Comparison of ENCODE assay signal across 23 cellular contexts in genomic region chr5:160231789-160232342, GRCh38. TPM values are rescaled to one million over a fixed set of nuclear protein-coding genes. Genes with fewer than 3 reads are reported as not detected.
A peak's percentile ranks its signal among the peaks of the same experiment; 100 is the strongest.
DNase-seq lines count a peak whose midpoint lies in the region; ATAC-seq, FAIRE-seq and TF ChIP-seq lines count a peak whose summit lies in the region.
"Had no signal": no experiment of that assay in that cellular context is flagged by ENCODE, and none has a peak within 500 bp of the region (broad histone marks: within the 10 kb centered on the region; RNA-seq: fewer than 3 reads in every experiment).

No MANE protein-coding gene starts in this region.

- no peak for TF ChIP-seq POLR2A in K562 (conservative IDR thresholded peaks at IDR 0.05)

- intact Hi-C loops in K562 (cut with micrococcal nuclease) (no loop called here), lower lobe of right lung (cut with DNase I) (no loop called here)

- DNase-seq in A172 (ENCODE audit: low spot score) (peak; percentile 11), K562 (ENCODE audit: extremely low read depth in 1 of 4, low spot score in 3 of 4) (no peak), GM13976 (ENCODE audit: low spot score) (no peak), hepatocyte (ENCODE audit: low spot score) (no peak), NCI-H69 (lab: John Stamatoyannopoulos, UW) (no peak), lower lobe of right lung (no peak)
- DNase-seq: activated CD4-positive, alpha-beta T cell treated with anti-CD3 and anti-CD28 coated beads for 48 hours; activated gamma-delta T cell; DMS153; foreskin melanocyte; left colon; MM.1S; NCI-H187 treated with DMSO at 0.1 percent for 48 hours; NCI-H446 treated with DMSO at 0.1 percent for 48 hours; occipital lobe; stimulated activated naive CD8-positive, alpha-beta T cell treated with anti-CD3 and anti-CD28 coated beads, Interleukin-15, Interleukin-2, amounts not matched to agents 100 U/mL and 50 U/mL, for 24 hours; uterus had no signal

- no peaks in the 10 kb centered on the region for H3K9me3 ChIP-seq in K562 (replicated peaks; ENCODE audit: control insufficient read depth, insufficient read depth, low read depth, low read length)
- H3K9me3 ChIP-seq in hepatocyte (ENCODE audit: low read depth), result no peaks in the 10 kb centered on the region
- H3K9me3 ChIP-seq in lower lobe of right lung, result no peaks in the 10 kb centered on the region
- H3K9me3 ChIP-seq: ascending aorta, uterus had no signal

- H3K27ac ChIP-seq in K562 (ENCODE audit: extremely low read depth, low read depth, low read length), result no peak overlapping the region
- no peak overlapping the region for H3K27ac ChIP-seq in hepatocyte
- H3K27ac ChIP-seq in lower lobe of right lung, result no peak overlapping the region
- H3K27ac ChIP-seq: C4-2B, uterus had no signal

- H3K4me1 ChIP-seq in K562 (replicated peaks in 1 of 2; ENCODE audit: control insufficient read depth in 2 of 2, insufficient read depth in 2 of 2, low read length in 2 of 2), result no peaks in the 10 kb centered on the region; a peak in 1 of 5 replicates
- H3K4me1 ChIP-seq in hepatocyte (ENCODE audit: insufficient read depth), result no peaks in the 10 kb centered on the region
- H3K4me1 ChIP-seq in lower lobe of right lung, result no peaks in the 10 kb centered on the region
- H3K4me1 ChIP-seq: ascending aorta, uterus had no signal

- ATAC-seq in GM19463 (IDR thresholded peaks at IDR 0.05; ENCODE audit: unreplicated experiment) (peak; percentile 41), HG03378 (IDR thresholded peaks at IDR 0.05; ENCODE audit: unreplicated experiment) (peak; percentile 38), K562 (no peak), lower lobe of right lung (no peak)
- ATAC-seq: left colon; stimulated activated naive CD8-positive, alpha-beta T cell treated with anti-CD3 and anti-CD28 coated beads, Interleukin-15, Interleukin-2, amounts not matched to agents 100 U/mL and 50 U/mL, for 24 hours had no signal

- no peaks in the 10 kb centered on the region for H4K20me1 ChIP-seq in K562 (replicated peaks; ENCODE audit: control insufficient read depth, insufficient read depth, low read length)
- no peaks in the 10 kb centered on the region for H4K20me1 ChIP-seq in hepatocyte (ENCODE audit: insufficient read depth, poor library complexity, severe bottlenecking)

- TF ChIP-seq RAD21 in K562 (CRISPR knock-in tag; conservative IDR thresholded peaks at IDR 0.05 in 1 of 2, IDR thresholded peaks at IDR 0.05 in 1 of 2), result no peak

- BruUV-seq in K562 (replicated peaks; lab: Mats Ljungman, UMichigan), result no TSS peak

- H3K27me3 ChIP-seq in K562 (ENCODE audit: control insufficient read depth in 2 of 2, insufficient read depth in 2 of 2, low read length in 2 of 2), result peaks cover 8 to 20% of the 10 kb centered on the region in 2 experiments
- no peaks in the 10 kb centered on the region for H3K27me3 ChIP-seq in hepatocyte
- no peaks in the 10 kb centered on the region for H3K27me3 ChIP-seq in lower lobe of right lung (ENCODE audit: low read depth)
- H3K27me3 ChIP-seq: ascending aorta, uterus had no signal

- no peak overlapping the region for H3K9ac ChIP-seq in K562 (ENCODE audit: insufficient read depth in 1 of 2, low read depth in 2 of 2, low read length in 2 of 2)

- TF ChIP-seq CTCF in K562 (IDR thresholded peaks at IDR 0.05 in 2 of 3, conservative IDR thresholded peaks at IDR 0.05 in 1 of 3; ENCODE audit: insufficient read depth in 2 of 3, low read depth in 1 of 3, low read length in 3 of 3) (no peak), GM13976 (IDR thresholded peaks at IDR 0.05; ENCODE audit: borderline replicate concordance, control extremely low read depth, extremely low read depth, insufficient read depth, missing control alignments) (no peak), hepatocyte (IDR thresholded peaks at IDR 0.05; ENCODE audit: poor library complexity) (no peak), lower lobe of right lung (IDR thresholded peaks at IDR 0.05) (no peak)

- H3K4me3 ChIP-seq in K562 (no peak overlapping the region), hepatocyte (no peak overlapping the region), lower lobe of right lung (no peak overlapping the region)
- H3K4me3 ChIP-seq: ascending aorta, uterus had no signal

- H3K4me2 ChIP-seq in K562 (ENCODE audit: insufficient read depth, low read length) (no peak overlapping the region), hepatocyte (no peak overlapping the region)

- H3K9me1 ChIP-seq in K562 (ENCODE audit: control insufficient read depth, insufficient read depth, low read length), result no peaks in the 10 kb centered on the region

- no peaks in the 10 kb centered on the region for H3K36me3 ChIP-seq in K562 (ENCODE audit: control insufficient read depth, insufficient read depth, low read length)
- H3K36me3 ChIP-seq in hepatocyte (replicated peaks; ENCODE audit: insufficient read depth, low read depth), result no peaks in the 10 kb centered on the region
- no peaks in the 10 kb centered on the region for H3K36me3 ChIP-seq in lower lobe of right lung
- H3K36me3 ChIP-seq: ascending aorta, uterus had no signal

- H3K9me2 ChIP-seq in hepatocyte (replicated peaks; ENCODE audit: insufficient read depth), result no peaks in the 10 kb centered on the region

- H2AFZ ChIP-seq in K562 (ENCODE audit: low read depth, low read length) (0 out of 2 replicates have a peak overlapping the region, but pooled peaks have one; percentile 2), hepatocyte (no peak overlapping the region)

- H3K79me2 ChIP-seq in K562 (ENCODE audit: control insufficient read depth, insufficient read depth, low read length) (no peaks in the 10 kb centered on the region), hepatocyte (no peaks in the 10 kb centered on the region)

- POLR2A ChIA-PET in K562 (lab: Yijun Ruan, JAX), result interaction anchor here (0.8 to 0.9 kb wide), 3 partner anchors 9 to 14 kb away, joined by 3 read pairs; no protein-coding TSS in a partner anchor

- no peak for TF ChIP-seq EP300 in K562 (IDR thresholded peaks at IDR 0.05; ENCODE audit: low read length)

- FAIRE-seq in K562 (lab: Jason Lieb, UNC), result no peak
- FAIRE-seq: GM18507 had no signal

- in situ Hi-C loops in K562 (cut with MboI), result no loop called here
- in situ Hi-C loops in GM13976 (cut with MboI; ENCODE audit: low sequenced_read_pairs, unreplicated experiment), result no loop called here

- CTCF ChIA-PET in K562 (lab: Yijun Ruan, JAX; ENCODE audit: low intra/inter-chr PET ratio), result no interaction called here

- 51% methylated on average over 10 of the region's 10 CpGs for WGBS in K562 (ENCODE audit: insufficient coverage, low coverage, missing lambda C conversion rate)
- 93% methylated on average over 10 of the region's 10 CpGs for WGBS in hepatocyte (ENCODE audit: low lambda C conversion rate, missing lambda C conversion rate)

TF ChIP-seq in K562, 482 proteins besides CTCF, POLR2A, EP300 and RAD21 (continues in another document):
- TF ChIP-seq TBP (optimal IDR thresholded peaks at IDR 0.05; ENCODE audit: low read depth, low read length), result no peak
- TF ChIP-seq THRAP3 (IDR thresholded peaks at IDR 0.05; ENCODE audit: borderline replicate concordance), result no peak
- TF ChIP-seq ARID3B (CRISPR knock-in tag; IDR thresholded peaks at IDR 0.05; ENCODE audit: borderline replicate concordance), result no peak
- no peak for TF ChIP-seq MAZ (CRISPR knock-in tag; conservative IDR thresholded peaks at IDR 0.05 in 1 of 2, IDR thresholded peaks at IDR 0.05 in 1 of 2)
- TF ChIP-seq, protein P1, sequence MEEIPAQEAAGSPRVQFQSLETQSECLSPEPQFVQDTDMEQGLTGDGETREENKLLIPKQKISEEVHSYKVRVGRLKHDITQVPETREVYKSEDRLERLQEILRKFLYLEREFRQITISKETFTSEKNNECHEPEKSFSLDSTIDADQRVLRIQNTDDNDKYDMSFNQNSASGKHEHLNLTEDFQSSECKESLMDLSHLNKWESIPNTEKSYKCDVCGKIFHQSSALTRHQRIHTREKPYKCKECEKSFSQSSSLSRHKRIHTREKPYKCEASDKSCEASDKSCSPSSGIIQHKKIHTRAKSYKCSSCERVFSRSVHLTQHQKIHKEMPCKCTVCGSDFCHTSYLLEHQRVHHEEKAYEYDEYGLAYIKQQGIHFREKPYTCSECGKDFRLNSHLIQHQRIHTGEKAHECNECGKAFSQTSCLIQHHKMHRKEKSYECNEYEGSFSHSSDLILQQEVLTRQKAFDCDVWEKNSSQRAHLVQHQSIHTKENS (CRISPR knock-in tag; IDR thresholded peaks at IDR 0.05), result no peak
- TF ChIP-seq ZBTB7A (IDR thresholded peaks at IDR 0.05; ENCODE audit: borderline replicate concordance, control insufficient read depth, low read depth, low read length), result no peak

RNA-seq across cellular contexts. Expression of gene FABP6, which starts 2.6 kb away (rescaled TPM):
- total RNA-seq in A172 (2014; rRNA removed; shearing (Covaris generic)), result 0.17 and 1.5 TPM in 2 replicates
- total RNA-seq in K562 (2011; cell fraction: chromatin; rRNA removed; ENCODE audit: low replicate concordance), result not detected in 2 replicates
- not detected in 2 replicates for total RNA-seq in K562 (2011; cell fraction: nucleolus; rRNA removed)
- not detected in 2 replicates for total RNA-seq in K562 (2011; cell fraction: nucleoplasm; rRNA removed)
- total RNA-seq in K562 (2014; rRNA removed) (not detected in 2 replicates), K562 (2014; rRNA removed; fragmentation: Illumina TruSeq; extraction: Trizol) (0.18 TPM in 1 of 2 replicates, not detected in the other), K562 (2015; rRNA removed; fragmentation: Illumina TruSeq; extraction: Trizol) (not detected in 2 replicates), K562 (2021) (not detected in 2 replicates), hepatocyte (51.5 and 55.7 TPM in 2 replicates), lower lobe of right lung (4.9 TPM)
- polyA plus RNA-seq in K562 (2011; rRNA removed) (0.21 and 0.27 TPM in 2 replicates), K562 (2014; fragmentation: Illumina TruSeq; extraction: Trizol) (not detected in 2 replicates), K562 (2014; fragmentation: Nextera tagmentation; extraction: Ambion mirVana) (under 1 TPM; 0.11 to 0.24 TPM), K562 (2014; rRNA removed) (0.33 and 0.78 TPM in 2 replicates), hepatocyte (7.2 and 12.2 TPM in 2 replicates)
- polyA plus RNA-seq in K562 (2011; cell fraction: cytosol; rRNA removed), result 0.27 and 0.57 TPM in 2 replicates
- not detected in 2 replicates for polyA plus RNA-seq in K562 (2011; cell fraction: nucleus; rRNA removed)
- polyA plus RNA-seq in K562 (2012), result 0.16 TPM in 1 of 2 replicates, not detected in the other
- 0.27 TPM in 1 of 2 replicates, not detected in the other for polyA minus RNA-seq in K562 (2011; rRNA and poly(A)+ RNA removed)
- not detected in 2 replicates for polyA minus RNA-seq in K562 (2011; cell fraction: cytosol; rRNA and poly(A)+ RNA removed)
- polyA minus RNA-seq in K562 (2011; cell fraction: nucleus; rRNA and poly(A)+ RNA removed), result not detected in 2 replicates
- total RNA-seq: ascending aorta, left colon, mucosa of gallbladder had no signal

Comparison
In these comparisons a context has a peak if more than half of its experiments do, and no peak if none do; other contexts are left out.
1. ATAC-seq: peak in GM19463 (single experiment) and HG03378 (single experiment); none in K562 (single experiment) and lower lobe of right lung (0 of 2).